ENCODE assay signal across 8 cellular contexts in genomic region chr16:89308391-89309333, GRCh38.
DNase-seq lines count a peak whose midpoint lies in the region; ATAC-seq and TF ChIP-seq lines count a peak whose summit lies in the region.

No MANE protein-coding gene starts in this region.

- no peak overlapping the region for H3K4me3 ChIP-seq in PC-9

- CTCF ChIA-PET in PC-9 (lab: Charles Lee), result no interaction called here

- H3K36me3 ChIP-seq in PC-9 (ENCODE audit: low read depth), result peaks cover 43% of the 10 kb centered on the region

- no peak overlapping the region for H2AFZ ChIP-seq in PC-9

- peak; percentile 61 for DNase-seq in D341Med (ENCODE audit: low spot score)
- DNase-seq in PC-9, result no peak
- peak; percentile 51 for DNase-seq in central memory CD4-positive, alpha-beta T cell
- no peak for DNase-seq in neural crest cell (ENCODE audit: low read depth, low spot score)
- DNase-seq in SW 1271 (lab: John Stamatoyannopoulos, UW), result no peak
- no peak for DNase-seq in NCI-H1436 (lab: John Stamatoyannopoulos, UW)
- DNase-seq in foreskin melanocyte, result no peak

- TF ChIP-seq CTCF in PC-9 (conservative IDR thresholded peaks at IDR 0.05) (peak; percentile 64; the same call in 1 of the 2 replicates), neural crest cell (conservative IDR thresholded peaks at IDR 0.05) (peak; percentile 57)

- H3K36me3 Mint-ChIP-seq in neural crest cell (ENCODE audit: low read depth), result peaks cover 14% of the 10 kb centered on the region

- H3K4me1 ChIP-seq in PC-9 (replicated peaks; ENCODE audit: insufficient read depth), result peaks cover 3% of the 10 kb centered on the region

- H3K9me3 Mint-ChIP-seq in neural crest cell, result no peaks in the 10 kb centered on the region

- peaks cover 53% of the 10 kb centered on the region; the same call in 1 of the 2 replicates for H3F3A ChIP-seq in PC-9 (ENCODE audit: insufficient read depth, low read depth)

- no peak overlapping the region for H3K27ac ChIP-seq in PC-9

- H3K27me3 ChIP-seq in PC-9 (ENCODE audit: insufficient read depth, low read depth), result no peaks in the 10 kb centered on the region

- ATAC-seq in GM21786 (IDR thresholded peaks at IDR 0.05; ENCODE audit: unreplicated experiment), result no peak

- no peak overlapping the region for H3K4me2 ChIP-seq in PC-9

- no TSS peak for BruUV-seq in PC-9 (replicated peaks; lab: Mats Ljungman, UMichigan)

- H3K27me3 Mint-ChIP-seq in neural crest cell (ENCODE audit: low read depth), result no peaks in the 10 kb centered on the region

- no peaks in the 10 kb centered on the region for H3K9me2 ChIP-seq in PC-9 (ENCODE audit: insufficient read depth)

- POLR2A ChIA-PET in PC-9 (lab: Charles Lee; ENCODE audit: unreplicated experiment), result interaction anchor here (0.6 kb wide), 1 partner anchor 208 kb away, joined by 12 read pairs; no protein-coding TSS in a partner anchor

- H3K4me3 Mint-ChIP-seq in neural crest cell, result no peak overlapping the region

- no peak overlapping the region for H3K27ac Mint-ChIP-seq in neural crest cell (ENCODE audit: unreplicated experiment)

- peaks cover 6% of the 10 kb centered on the region for H3K4me1 Mint-ChIP-seq in neural crest cell

- intact Hi-C loops in PC-9 (cut with micrococcal nuclease; ENCODE audit: unreplicated experiment), result no loop called here

- H3K79me2 ChIP-seq in PC-9 (ENCODE audit: low read depth), result peaks cover 87% of the 10 kb centered on the region

- H3K9me3 ChIP-seq in PC-9 (ENCODE audit: insufficient read depth, low read depth), result no peaks in the 10 kb centered on the region

- H4K20me1 ChIP-seq in PC-9 (ENCODE audit: insufficient read depth), result peaks cover 83% of the 10 kb centered on the region

Comparison
In these comparisons a context has a peak if more than half of its experiments do, and no peak if none do; other contexts are left out.
1. DNase-seq: peak in D341Med (single experiment) and central memory CD4-positive, alpha-beta T cell (single experiment); none in PC-9 (0 of 2), neural crest cell (single experiment), SW 1271 (0 of 2), NCI-H1436 (single experiment) and foreskin melanocyte (single experiment).